In the genomic region with DNA sequence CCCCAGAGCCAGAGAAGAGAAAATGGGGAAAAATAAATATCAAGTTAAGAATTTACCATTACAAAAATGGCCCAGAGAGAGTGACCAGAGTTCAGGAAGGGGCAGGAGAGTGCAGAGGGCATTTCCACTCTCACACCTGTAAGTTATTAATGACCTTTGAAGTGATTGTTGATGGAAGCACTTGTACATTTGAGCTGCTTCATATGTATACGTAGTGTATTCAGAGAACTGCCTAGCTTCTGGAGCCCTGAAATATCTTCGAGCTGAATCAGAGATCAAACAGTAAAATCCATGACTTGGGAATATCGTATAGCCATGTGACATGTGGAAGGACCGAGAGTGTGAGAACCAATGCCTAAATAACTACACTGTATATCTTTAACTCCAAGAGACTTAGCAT, we compare ENCODE assay signal across 1 cellular context.
TF ChIP-seq lines count a peak whose summit lies in the region.

No MANE protein-coding gene starts in this region.

TF ChIP-seq in liver, 16 proteins besides CTCF, POLR2A, EP300 and RAD21 (continued from another document):
- no peak for TF ChIP-seq REST (IDR thresholded peaks at IDR 0.05)
- TF ChIP-seq HNF4A (conservative IDR thresholded peaks at IDR 0.05), result peak; percentile 9 to 46
